In genomic region chr14:55051165-55051425, GRCh38 we compare ENCODE assay signal across 8 cellular contexts. TPM values are rescaled to one million over a fixed set of nuclear protein-coding genes. Genes with fewer than 3 reads are reported as not detected.
DNase-seq lines count a peak whose midpoint lies in the region; ATAC-seq, FAIRE-seq and TF ChIP-seq lines count a peak whose summit lies in the region.

No MANE protein-coding gene starts in this region.

- 4% methylated on average over 10 of the region's 10 CpGs for WGBS in smooth muscle cell (ENCODE audit: low lambda C conversion rate)

- CTCF ChIA-PET in RWPE1 (lab: Yijun Ruan, JAX) = interaction anchor here (0.6 to 1.8 kb wide), 20 partner anchors 9 to 1444 kb away, joined by 3 to 13 read pairs (median 4); partner anchors contain the start of genes SOCS4 and WDHD1

- H4K20me1 ChIP-seq in smooth muscle cell (ENCODE audit: low read depth) = peaks cover 39% of the 10 kb centered on the region

- H3K4me1 ChIP-seq in smooth muscle cell (ENCODE audit: low read depth) = peaks cover 25% of the 10 kb centered on the region

- H3K27ac ChIP-seq in RWPE1 (peak overlapping the region; percentile 98), smooth muscle cell (ENCODE audit: low read depth) (peak overlapping the region; percentile 100)

- no peak for DNase-seq in AG10803 (ENCODE audit: low read depth)
- DNase-seq in RWPE1 (ENCODE audit: low spot score) = no peak
- DNase-seq in fibroblast of pulmonary artery (ENCODE audit: low read depth) = no peak
- DNase-seq in smooth muscle cell (lab: John Stamatoyannopoulos, UW; ENCODE audit: unreplicated experiment) = no peak
- DNase-seq in central memory CD4-positive, alpha-beta T cell = no peak
- DNase-seq in RPMI8226 = no peak
- no peak for DNase-seq in GM12891 (ENCODE audit: insufficient read length, low spot score)

- H2AFZ ChIP-seq in smooth muscle cell (ENCODE audit: low read depth) = peak overlapping the region; percentile 53

- H3F3A ChIP-seq in smooth muscle cell (ENCODE audit: low read depth) = peaks cover 16% of the 10 kb centered on the region

- peak overlapping the region; percentile 81 for H3K4me2 ChIP-seq in smooth muscle cell

- no peaks in the 10 kb centered on the region for H3K27me3 ChIP-seq in smooth muscle cell (ENCODE audit: low read depth)

- peak; percentile 31 for ATAC-seq in GM21381 (IDR thresholded peaks at IDR 0.05; ENCODE audit: unreplicated experiment)

- H3K36me3 ChIP-seq in smooth muscle cell (ENCODE audit: low read depth) = no peaks in the 10 kb centered on the region

- H3K79me2 ChIP-seq in smooth muscle cell (ENCODE audit: low read depth) = peaks cover 41% of the 10 kb centered on the region

- H3K4me3 ChIP-seq in AG10803 (ENCODE audit: low read length) (peak overlapping the region; percentile 59), fibroblast of pulmonary artery (replicated peaks; ENCODE audit: low read depth, low read length) (peak overlapping the region; percentile 41), smooth muscle cell (peak overlapping the region; percentile 91)

- H3K9ac ChIP-seq in smooth muscle cell (ENCODE audit: low read depth) = peak overlapping the region; percentile 100

- POLR2A ChIA-PET in RWPE1 (lab: Yijun Ruan, JAX; ENCODE audit: low non-redundant PET) = interaction anchor here (0.6 to 1.0 kb wide), 3 partner anchors 110 to 805 kb away, joined by 3 to 6 read pairs (median 3); no protein-coding TSS in a partner anchor

- TF ChIP-seq POLR2A in GM12891 (IDR thresholded peaks at IDR 0.05; ENCODE audit: low read depth, low read length) = no peak

- H3K9me3 ChIP-seq in smooth muscle cell (replicated peaks; ENCODE audit: low read depth) = no peaks in the 10 kb centered on the region

- FAIRE-seq in GM12891 (lab: Jason Lieb, UNC) = no peak

- TF ChIP-seq CTCF in AG10803 (conservative IDR thresholded peaks at IDR 0.05; ENCODE audit: low read length) (no peak), RWPE1 (conservative IDR thresholded peaks at IDR 0.05; ENCODE audit: low read depth) (no peak), fibroblast of pulmonary artery (IDR thresholded peaks at IDR 0.05; ENCODE audit: low read length, missing control alignments) (no peak), smooth muscle cell (IDR thresholded peaks at IDR 0.05; ENCODE audit: borderline replicate concordance, insufficient read depth, poor library complexity, severe bottlenecking) (no peak)

TF ChIP-seq in GM12891, 5 proteins besides CTCF, POLR2A, EP300 and RAD21:
- TF ChIP-seq POLR2AphosphoS5 (IDR thresholded peaks at IDR 0.05; ENCODE audit: low read depth, low read length) (no peak), PAX5 (IDR thresholded peaks at IDR 0.05; ENCODE audit: insufficient read depth, low read length, severe bottlenecking) (no peak), POU2F2 (IDR thresholded peaks at IDR 0.05; ENCODE audit: low read depth, low read length) (no peak), TAF1 (IDR thresholded peaks at IDR 0.05; ENCODE audit: low read depth, low read length) (no peak), SPI1 (IDR thresholded peaks at IDR 0.05; ENCODE audit: low read depth, low read length) (no peak)
TF ChIP-seq in GM12891: peak in this region for 0.

RNA-seq across cellular contexts. Expression of gene MAPK1IP1L, which starts 0.4 kb away (rescaled TPM):
- 109 and 176 TPM in 2 replicates for total RNA-seq in smooth muscle cell
- polyA plus RNA-seq in smooth muscle cell = 89.0 and 89.7 TPM in 2 replicates
- polyA plus RNA-seq in GM12891 (2012; ENCODE audit: low read depth, missing spikeins) = 59.6 TPM

RNA-seq across cellular contexts. Expression of gene SOCS4, which starts 24.1 kb away (rescaled TPM):
- 19.6 and 22.2 TPM in 2 replicates for total RNA-seq in smooth muscle cell
- polyA plus RNA-seq in smooth muscle cell = 3.8 and 4.8 TPM in 2 replicates
- 7.3 TPM for polyA plus RNA-seq in GM12891 (2012; ENCODE audit: low read depth, missing spikeins)

RNA-seq across cellular contexts. Expression of gene WDHD1, which starts 24.2 kb away (rescaled TPM):
- total RNA-seq in smooth muscle cell = 9.4 and 14.6 TPM in 2 replicates
- 5.3 and 5.7 TPM in 2 replicates for polyA plus RNA-seq in smooth muscle cell
- 13.6 TPM for polyA plus RNA-seq in GM12891 (2012; ENCODE audit: low read depth, missing spikeins)

Comparison
In these comparisons a context has a peak if more than half of its experiments do, and no peak if none do; other contexts are left out.
1. H3K4me3 ChIP-seq: peak in every context shown above with its lines; median percentile 91 in smooth muscle cell; 59 in AG10803; 41 in fibroblast of pulmonary artery.